7 cellular contexts compared by ENCODE assay signal in the genomic region with DNA sequence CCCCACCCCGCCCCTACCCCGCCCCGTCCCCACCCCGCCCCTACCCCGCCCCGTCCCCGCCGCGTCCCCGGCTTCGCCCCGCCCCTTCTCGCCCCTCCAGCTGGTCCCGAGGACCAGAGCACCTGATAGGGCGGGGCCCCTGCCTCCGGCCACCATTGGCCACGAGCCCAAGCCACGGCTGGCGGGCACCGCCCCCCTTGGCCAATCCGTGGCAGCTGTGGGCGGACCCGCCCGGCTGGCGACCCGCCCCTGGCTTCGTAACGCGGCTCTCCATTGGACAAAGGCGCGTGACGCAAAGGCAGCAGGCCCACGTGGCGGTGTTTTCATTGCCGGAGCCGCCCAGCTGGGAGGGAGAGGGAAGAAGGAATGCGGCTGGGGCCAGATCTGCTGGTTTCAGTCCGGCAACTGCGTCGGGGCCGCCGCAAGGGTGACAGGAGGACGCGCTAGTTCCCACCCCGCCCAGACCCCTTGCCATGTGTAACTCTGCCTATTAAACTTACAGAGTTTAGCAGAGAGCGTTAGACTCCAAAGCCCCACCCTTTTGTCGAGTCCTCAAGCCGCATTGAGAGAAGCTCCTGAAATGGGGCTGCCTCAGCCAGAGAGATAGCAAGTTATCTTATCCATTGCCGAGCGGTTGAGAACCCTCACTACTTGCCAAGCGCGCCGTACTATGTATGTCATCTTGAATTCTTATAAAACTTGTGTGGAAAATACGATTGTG. TPM values are rescaled to one million over a fixed set of nuclear protein-coding genes. Genes with fewer than 3 reads are reported as not detected.
A peak's percentile ranks its signal among the peaks of the same experiment; 100 is the strongest.
DNase-seq lines count a peak whose midpoint lies in the region; ATAC-seq, FAIRE-seq and TF ChIP-seq lines count a peak whose summit lies in the region.

No MANE protein-coding gene starts in this region.

- WGBS in GM12878 (ENCODE audit: insufficient coverage, insufficient replicate concordance, low lambda C conversion rate, missing lambda C conversion rate): 1% methylated on average over 40 of the region's 54 CpGs

- H3K9ac ChIP-seq in GM12878 (ENCODE audit: control insufficient read depth, insufficient read depth, low read length): peak overlapping the region; percentile 62

- no peaks in the 10 kb centered on the region for H3K9me3 ChIP-seq in GM12878 (replicated peaks; ENCODE audit: control insufficient read depth, insufficient read depth, low read length)

- H3K4me2 ChIP-seq in GM12878 (ENCODE audit: control insufficient read depth, insufficient read depth): peak overlapping the region; percentile 83

- H3K36me3 ChIP-seq in GM12878 (ENCODE audit: control insufficient read depth in 2 of 2, insufficient read depth in 2 of 2, low read length in 1 of 2): no peaks in the 10 kb centered on the region

- POLR2A ChIA-PET in GM12878 (lab: Charles Lee): interaction anchor here (0.5 to 5.6 kb wide), 18 partner anchors 11 to 808 kb away, joined by 3 to 55 read pairs (median 6); partner anchors contain the start of genes AMZ2, ARSG, PRKAR1A and SLC16A6

- BruUV-seq in GM12878 (replicated peaks; lab: Mats Ljungman, UMichigan): no TSS peak

- DNase-seq in NCI-H1930 (lab: John Stamatoyannopoulos, UW) (peak; percentile 98 to 99), T1000 (lab: John Stamatoyannopoulos, UW) (peak; percentile 99), GM12878 (ENCODE audit: low read depth, low spot score) (peak; percentile 91), hypothalamus (lab: John Stamatoyannopoulos, UW) (peak; percentile 67 to 100 (median 99)), retinal pigment epithelial cell (ENCODE audit: low read depth) (peak; percentile 91)

- SMC1A ChIA-PET in GM12878 (lab: Charles Lee; ENCODE audit: uncharacterized antibody, unreplicated experiment): interaction anchor here (0.6 to 16.2 kb wide), 16 partner anchors 10 to 531 kb away, joined by 3 to 288 read pairs (median 8); partner anchors contain the start of genes AMZ2 and PRKAR1A

- intact Hi-C loops in GM12878 (cut with micrococcal nuclease; ENCODE audit: unreplicated experiment): no loop called here

- TF ChIP-seq CTCF in GM12878 (IDR thresholded peaks at IDR 0.05 in 2 of 3, conservative IDR thresholded peaks at IDR 0.05 in 1 of 3; ENCODE audit: control insufficient read depth in 2 of 3, extremely low read depth in 1 of 3, insufficient read depth in 1 of 3, low read depth in 3 of 3, low read length in 3 of 3) (no peak), retinal pigment epithelial cell (conservative IDR thresholded peaks at IDR 0.05; ENCODE audit: low read depth, low read length) (no peak)

- TF ChIP-seq RAD21 in GM12878 (IDR thresholded peaks at IDR 0.05; ENCODE audit: insufficient read depth, low read depth, low read length): no peak

- no peak overlapping the region for H2AFZ ChIP-seq in GM12878 (ENCODE audit: control insufficient read depth, low read depth, low read length)

- no peaks in the 10 kb centered on the region for H4K20me1 ChIP-seq in GM12878 (ENCODE audit: control insufficient read depth, insufficient read depth)

- TF ChIP-seq EP300 in GM12878 (IDR thresholded peaks at IDR 0.05; ENCODE audit: borderline replicate concordance in 1 of 2, control insufficient read depth in 1 of 2, low read depth in 2 of 2, low read length in 2 of 2): no peak

- RAD21 ChIA-PET in GM12878 (lab: Charles Lee; ENCODE audit: unreplicated experiment): interaction anchor here (0.5 to 14.6 kb wide), 25 partner anchors 8 to 400 kb away, joined by 3 to 157 read pairs (median 4); partner anchors contain the start of genes AMZ2, ARSG, PRKAR1A and SLC16A6

- H3K27me3 ChIP-seq in GM12878 (replicated peaks in 1 of 2; ENCODE audit: control insufficient read depth in 2 of 2, insufficient read depth in 2 of 2, low read length in 1 of 2): no peaks in the 10 kb centered on the region

- FAIRE-seq in GM12878 (lab: Jason Lieb, UNC): peak; percentile 41

- H3K27ac ChIP-seq in GM12878 (ENCODE audit: control insufficient read depth, insufficient read depth): peak overlapping the region; percentile 78

- TF ChIP-seq POLR2A in GM18505 (IDR thresholded peaks at IDR 0.05; ENCODE audit: borderline replicate concordance, extremely low read depth, insufficient read depth, insufficient read length) (peak; percentile 91), GM12878 (IDR thresholded peaks at IDR 0.05; ENCODE audit: low read depth, low read length) (peak; percentile 89)

- peaks cover 8% of the 10 kb centered on the region; the same call in 1 of the 2 replicates for H3K79me2 ChIP-seq in GM12878 (ENCODE audit: control insufficient read depth, insufficient read depth, low read length)

- peaks cover 37% of the 10 kb centered on the region for H3K4me1 ChIP-seq in GM12878 (ENCODE audit: control insufficient read depth, insufficient read depth, low read length)

- H3K4me3 ChIP-seq in GM12878: peak overlapping the region; percentile 67
- peak overlapping the region; percentile 70 for H3K4me3 ChIP-seq in retinal pigment epithelial cell (ENCODE audit: low read length)

- CTCF ChIA-PET in GM12878 (lab: Yijun Ruan, JAX): interaction anchor here (0.8 to 10.9 kb wide), 17 partner anchors 10 to 634 kb away, joined by 3 to 222 read pairs (median 6); partner anchors contain the start of genes AMZ2 and SLC16A6

- peak; percentile 78 for ATAC-seq in GM18505 (IDR thresholded peaks at IDR 0.05; ENCODE audit: unreplicated experiment)
- ATAC-seq in HG02970 (IDR thresholded peaks at IDR 0.05; ENCODE audit: low FRiP score, unreplicated experiment): peak; percentile 82
- ATAC-seq in GM12878: peak; percentile 83

- in situ Hi-C loops in GM12878 (cut with MboI): loop anchor here (5.0 kb wide), 2 partner anchors 195 to 275 kb away; no protein-coding TSS in a partner anchor

TF ChIP-seq in GM12878, 131 proteins besides CTCF, POLR2A, EP300 and RAD21 (continues in another document):
- TF ChIP-seq NKRF (conservative IDR thresholded peaks at IDR 0.05): peak; percentile 98
- peak; percentile 86 for TF ChIP-seq CHD2 (IDR thresholded peaks at IDR 0.05; ENCODE audit: borderline replicate concordance, low read depth, low read length)
- no peak for TF ChIP-seq KDM1A (IDR thresholded peaks at IDR 0.05; ENCODE audit: borderline replicate concordance)
- TF ChIP-seq TCF3 (IDR thresholded peaks at IDR 0.05; ENCODE audit: borderline replicate concordance, insufficient read depth, low read depth, low read length): 0 out of 2 replicates have a peak, but pooled peaks have one; percentile 35
- peak; percentile 93 for TF ChIP-seq KLF5 (IDR thresholded peaks at IDR 0.05; ENCODE audit: partially characterized antibody)
- no peak for TF ChIP-seq CHD1 (IDR thresholded peaks at IDR 0.05; ENCODE audit: low read depth, low read length)
- TF ChIP-seq SREBF2 (IDR thresholded peaks at IDR 0.05; ENCODE audit: low read length): 0 out of 2 replicates have a peak, but pooled peaks have one; percentile 22
- TF ChIP-seq TAF1 (IDR thresholded peaks at IDR 0.05; ENCODE audit: borderline replicate concordance, low read depth, low read length): peak; percentile 87

RNA-seq across cellular contexts. Expression of gene WIPI1, which starts 0.4 kb away (rescaled TPM):
- total RNA-seq in GM12878 (2013; cell fraction: nucleolus; rRNA removed): 19.9 and 25.9 TPM in 2 replicates
- 26.9 and 35.0 TPM in 2 replicates for total RNA-seq in GM12878 (2014; rRNA removed)
- total RNA-seq in GM12878 (2014; rRNA removed; fragmentation: Illumina TruSeq; extraction: Trizol): 25.5 and 26.8 TPM in 2 replicates
- 23.9 and 24.2 TPM in 2 replicates for total RNA-seq in GM12878 (2021)
- 16.3 TPM for polyA plus RNA-seq in GM12878 (2011; ENCODE audit: low read depth)
- 11.1 and 11.7 TPM in 2 replicates for polyA plus RNA-seq in GM12878 (2011; rRNA removed)
- polyA plus RNA-seq in GM12878 (2011; cell fraction: cytosol; rRNA removed): 12.0 and 13.2 TPM in 2 replicates
- polyA plus RNA-seq in GM12878 (2011; cell fraction: nucleus; rRNA removed): 10.7 and 12.1 TPM in 2 replicates
- polyA plus RNA-seq in GM12878 (2012): 21.1 and 24.4 TPM in 2 replicates
- polyA plus RNA-seq in GM12878 (2014; fragmentation: Illumina TruSeq; extraction: Trizol): 28.8 and 34.6 TPM in 2 replicates
- polyA plus RNA-seq in GM12878 (2014; fragmentation: Nextera tagmentation; extraction: Ambion mirVana): 1 to 10 TPM; 6.5 to 7.1 TPM
- 26.0 and 37.7 TPM in 2 replicates for polyA plus RNA-seq in GM12878 (2014; rRNA removed)
- polyA plus RNA-seq in GM12878 (2016; fragmentation: Nextera tagmentation; extraction: Ambion mirVana): 10 to 100 TPM; 39.1 to 44.5 TPM
- 13.0 and 14.8 TPM in 2 replicates for polyA minus RNA-seq in GM12878 (2011; rRNA and poly(A)+ RNA removed)
- polyA minus RNA-seq in GM12878 (2011; cell fraction: cytosol; rRNA and poly(A)+ RNA removed): 3.6 and 5.4 TPM in 2 replicates
- 6.2 and 8.6 TPM in 2 replicates for polyA minus RNA-seq in GM12878 (2011; cell fraction: nucleus; rRNA and poly(A)+ RNA removed)

RNA-seq across cellular contexts. Expression of gene PRKAR1A, which starts 54.5 kb away (rescaled TPM):
- 213 and 214 TPM in 2 replicates for total RNA-seq in GM12878 (2013; cell fraction: nucleolus; rRNA removed)
- total RNA-seq in GM12878 (2014; rRNA removed) (91.0 and 130 TPM in 2 replicates), GM12878 (2014; rRNA removed; fragmentation: Illumina TruSeq; extraction: Trizol) (129 and 130 TPM in 2 replicates), GM12878 (2021) (164 and 167 TPM in 2 replicates)
- polyA plus RNA-seq in GM12878 (2011; ENCODE audit: low read depth): 57.5 TPM
- polyA plus RNA-seq in GM12878 (2011; rRNA removed) (196 and 292 TPM in 2 replicates), GM12878 (2014; fragmentation: Illumina TruSeq; extraction: Trizol) (120 and 143 TPM in 2 replicates), GM12878 (2014; fragmentation: Nextera tagmentation; extraction: Ambion mirVana) (10 to 100 TPM; 29.1 to 35.6 TPM), GM12878 (2014; rRNA removed) (111 and 112 TPM in 2 replicates), GM12878 (2016; fragmentation: Nextera tagmentation; extraction: Ambion mirVana) (100 to 1,000 TPM; 191 to 200 TPM)
- 114 and 138 TPM in 2 replicates for polyA plus RNA-seq in GM12878 (2011; cell fraction: cytosol; rRNA removed)
- 115 and 132 TPM in 2 replicates for polyA plus RNA-seq in GM12878 (2011; cell fraction: nucleus; rRNA removed)
- 89.6 and 124 TPM in 2 replicates for polyA plus RNA-seq in GM12878 (2012)
- polyA minus RNA-seq in GM12878 (2011; rRNA and poly(A)+ RNA removed): 160 and 210 TPM in 2 replicates
- polyA minus RNA-seq in GM12878 (2011; cell fraction: cytosol; rRNA and poly(A)+ RNA removed): 143 and 148 TPM in 2 replicates
- polyA minus RNA-seq in GM12878 (2011; cell fraction: nucleus; rRNA and poly(A)+ RNA removed): 135 and 198 TPM in 2 replicates

Comparison
In these comparisons a context has a peak if more than half of its experiments do, and no peak if none do; other contexts are left out.
1. Peak in every context shown above with its lines: DNase-seq, ATAC-seq, H3K4me3 ChIP-seq and H3K27ac ChIP-seq.